12 cellular contexts compared by ENCODE assay signal in the genomic region with DNA sequence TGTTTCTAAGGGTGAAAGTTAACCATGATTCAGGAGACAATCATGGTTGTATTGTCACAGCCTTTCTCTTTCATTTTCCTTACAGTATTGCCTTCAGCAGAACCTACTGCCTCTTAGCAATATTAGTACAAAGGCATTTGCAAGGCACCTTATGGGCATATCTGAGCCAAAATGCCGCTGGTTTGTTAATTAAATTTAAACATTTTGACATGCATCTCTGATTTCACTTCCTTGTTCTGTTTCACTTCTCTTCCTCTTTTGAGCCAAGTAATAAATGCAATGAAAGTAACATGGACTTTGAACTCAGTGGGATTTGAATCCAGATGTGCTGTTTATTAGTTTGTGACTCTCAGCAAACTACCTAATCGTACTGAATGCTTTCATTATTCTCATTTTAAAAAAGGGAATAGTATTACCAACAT.
A peak's percentile ranks its signal among the peaks of the same experiment; 100 is the strongest.
DNase-seq lines count a peak whose midpoint lies in the region; ATAC-seq, FAIRE-seq and TF ChIP-seq lines count a peak whose summit lies in the region.
"Had no signal": no experiment of that assay in that cellular context is flagged by ENCODE, and none has a peak within 500 bp of the region (broad histone marks: within the 10 kb centered on the region; RNA-seq: fewer than 3 reads in every experiment).

No MANE protein-coding gene starts in this region.

- no peak for ATAC-seq in HepG2
- peak; percentile 91 for ATAC-seq in HG03039 (IDR thresholded peaks at IDR 0.05; ENCODE audit: unreplicated experiment)
- no peak for ATAC-seq in heart right ventricle
- no peak for ATAC-seq in activated CD8-positive, alpha-beta T cell treated with anti-CD3 and anti-CD28 coated beads, Interleukin-2, amount 10 ng/mL, durations not matched to agents 7 days and 5 days

- DNase-seq in HepG2 (ENCODE audit: low spot score) (no peak), NOMO-1 (lab: John Stamatoyannopoulos, UW; ENCODE audit: unreplicated experiment in 2 of 2) (peak; percentile 87 to 97), heart right ventricle (no peak), NCI-H345 treated with DMSO at 0.1 percent for 48 hours (lab: John Stamatoyannopoulos, UW; ENCODE audit: unreplicated experiment) (no peak)
- DNase-seq in activated CD8-positive, alpha-beta T cell treated with anti-CD3 and anti-CD28 coated beads, Interleukin-2, amount 10 ng/mL, durations not matched to agents 7 days and 5 days = no peak
- no peak for DNase-seq in activated T-helper 2 cell treated with anti-CD3 and anti-CD28 coated beads, Interferon-gamma antibody, Interleukin-2, Interleukin-4, amounts not matched to agents 10 μg/mL and 5 μg/mL and 100 μg/mL, durations not matched to agents 14 hours and 24 hours and 36 hours (ENCODE audit: low spot score)
- DNase-seq: NCI-H748 treated with DMSO at 0.1 percent for 48 hours; stimulated activated CD4-positive, alpha-beta T cell treated with anti-CD3 and anti-CD28 coated beads, Interleukin-15, amount 100 ng/mL, for 24 hours had no signal

- H3K9me3 ChIP-seq in liver (ENCODE audit: control insufficient read depth in 4 of 4, low read length in 3 of 4) = no peaks in the 10 kb centered on the region
- H3K9me3 ChIP-seq in HepG2 (ENCODE audit: low read length) = no peaks in the 10 kb centered on the region
- H3K9me3 ChIP-seq in heart right ventricle = peaks cover 0 to 8% (median 0%) of the 10 kb centered on the region in 11 donors

- no peak overlapping the region for H3K27ac Mint-ChIP-seq in activated CD8-positive, alpha-beta T cell treated with anti-CD3 and anti-CD28 coated beads, Interleukin-2, amount 10 ng/mL, durations not matched to agents 7 days and 5 days
- no peak overlapping the region for H3K27ac Mint-ChIP-seq in activated T-helper 2 cell treated with anti-CD3 and anti-CD28 coated beads, Interferon-gamma antibody, Interleukin-2, Interleukin-4, amounts not matched to agents 10 μg/mL and 5 μg/mL and 100 μg/mL, durations not matched to agents 14 hours and 24 hours and 36 hours

- TF ChIP-seq RAD21 in liver (IDR thresholded peaks at IDR 0.05) (no peak), HepG2 (CRISPR knock-in tag; IDR thresholded peaks at IDR 0.05) (no peak)

- no TSS peak for BruUV-seq in HepG2 (replicated peaks; lab: Mats Ljungman, UMichigan)

- H3K27me3 ChIP-seq in liver (ENCODE audit: control insufficient read depth in 4 of 4, insufficient read depth in 4 of 4, low read length in 3 of 4) = no peaks in the 10 kb centered on the region
- no peaks in the 10 kb centered on the region; a peak in 1 of 5 replicates for H3K27me3 ChIP-seq in HepG2 (ENCODE audit: control insufficient read depth in 1 of 2, insufficient read depth in 2 of 2, low read length in 2 of 2)
- no peaks in the 10 kb centered on the region for H3K27me3 ChIP-seq in heart right ventricle

- TF ChIP-seq CTCF in liver (IDR thresholded peaks at IDR 0.05; ENCODE audit: low read depth, low read length, missing input control) (no peak), HepG2 (CRISPR knock-in tag; IDR thresholded peaks at IDR 0.05) (no peak), heart right ventricle (IDR thresholded peaks at IDR 0.05) (no peak)

- no peaks in the 10 kb centered on the region for H3K4me1 Mint-ChIP-seq in activated CD8-positive, alpha-beta T cell treated with anti-CD3 and anti-CD28 coated beads, Interleukin-2, amount 10 ng/mL, durations not matched to agents 7 days and 5 days (ENCODE audit: low read depth)
- no peaks in the 10 kb centered on the region for H3K4me1 Mint-ChIP-seq in activated T-helper 2 cell treated with anti-CD3 and anti-CD28 coated beads, Interferon-gamma antibody, Interleukin-2, Interleukin-4, amounts not matched to agents 10 μg/mL and 5 μg/mL and 100 μg/mL, durations not matched to agents 14 hours and 24 hours and 36 hours (ENCODE audit: low read depth)

- TF ChIP-seq EP300 in HepG2 (IDR thresholded peaks at IDR 0.05; ENCODE audit: low read depth in 2 of 2, low read length in 2 of 2) = no peak
- TF ChIP-seq EP300 in HepG2 (CRISPR knock-in tag; IDR thresholded peaks at IDR 0.05; ENCODE audit: borderline replicate concordance) = no peak

- H3K36me3 ChIP-seq in liver (ENCODE audit: control insufficient read depth in 4 of 4, insufficient read depth in 3 of 4, low read depth in 1 of 4, low read length in 3 of 4) = no peaks in the 10 kb centered on the region
- H3K36me3 ChIP-seq in HepG2 (replicated peaks in 1 of 2; ENCODE audit: control insufficient read depth in 1 of 2, insufficient read depth in 2 of 2, low read length in 2 of 2) = no peaks in the 10 kb centered on the region
- H3K36me3 ChIP-seq in heart right ventricle = no peaks in the 10 kb centered on the region

- in situ Hi-C loops in HepG2 (cut with HindIII; ENCODE audit: extremely low pct_ligation_motif_present, low pct_unique_long_range_greater_than_20kb) = no loop called here

- H3K36me3 Mint-ChIP-seq in activated CD8-positive, alpha-beta T cell treated with anti-CD3 and anti-CD28 coated beads, Interleukin-2, amount 10 ng/mL, durations not matched to agents 7 days and 5 days (ENCODE audit: low read depth) = no peaks in the 10 kb centered on the region
- H3K36me3 Mint-ChIP-seq in activated T-helper 2 cell treated with anti-CD3 and anti-CD28 coated beads, Interferon-gamma antibody, Interleukin-2, Interleukin-4, amounts not matched to agents 10 μg/mL and 5 μg/mL and 100 μg/mL, durations not matched to agents 14 hours and 24 hours and 36 hours (ENCODE audit: low read depth) = no peaks in the 10 kb centered on the region

- 45% methylated on average over 2 of the region's 2 CpGs for WGBS in liver
- WGBS in HepG2 (ENCODE audit: low lambda C conversion rate) = 7% methylated on average over 2 of the region's 2 CpGs
- 80 to 82% methylated on average over 2 of the region's 2 CpGs for WGBS in heart right ventricle, 2 donors

- H3K27me3 Mint-ChIP-seq in activated CD8-positive, alpha-beta T cell treated with anti-CD3 and anti-CD28 coated beads, Interleukin-2, amount 10 ng/mL, durations not matched to agents 7 days and 5 days (ENCODE audit: low read depth) = no peaks in the 10 kb centered on the region
- H3K27me3 Mint-ChIP-seq in activated T-helper 2 cell treated with anti-CD3 and anti-CD28 coated beads, Interferon-gamma antibody, Interleukin-2, Interleukin-4, amounts not matched to agents 10 μg/mL and 5 μg/mL and 100 μg/mL, durations not matched to agents 14 hours and 24 hours and 36 hours (ENCODE audit: low read depth) = no peaks in the 10 kb centered on the region

- no peaks in the 10 kb centered on the region for H4K20me1 ChIP-seq in HepG2 (ENCODE audit: insufficient read depth, low read length)

- H3K79me2 ChIP-seq in HepG2 (ENCODE audit: insufficient read depth, low read length) = no peaks in the 10 kb centered on the region

- TF ChIP-seq POLR2A in HepG2 (IDR thresholded peaks at IDR 0.05; ENCODE audit: insufficient read depth in 1 of 2, low read depth in 2 of 2, low read length in 2 of 2) = no peak

- H2AFZ ChIP-seq in HepG2 (ENCODE audit: low read length) = no peak overlapping the region

- H3K4me2 ChIP-seq in HepG2 (ENCODE audit: low read depth, low read length) = no peak overlapping the region

- POLR2A ChIA-PET in HepG2 (lab: Yijun Ruan, JAX) = no interaction called here
- POLR2A ChIA-PET in activated CD8-positive, alpha-beta T cell treated with anti-CD3 and anti-CD28 coated beads, Interleukin-2, amount 10 ng/mL, durations not matched to agents 7 days and 5 days (lab: Charles Lee) = no interaction called here

- H3K4me3 ChIP-seq in liver (ENCODE audit: low read depth in 1 of 3, low read length in 3 of 3) (no peak overlapping the region), HepG2 (replicated peaks in 1 of 3; ENCODE audit: insufficient read depth in 1 of 3, low read depth in 2 of 3, low read length in 3 of 3) (no peak overlapping the region), heart right ventricle (no peak overlapping the region)

- intact Hi-C loops in HepG2 (cut with micrococcal nuclease; ENCODE audit: unreplicated experiment) = loop anchor here (5.0 kb wide), 1 partner anchor 1350 kb away; no protein-coding TSS in a partner anchor
- intact Hi-C loops in heart right ventricle (cut with DNase I) = no loop called here
- intact Hi-C loops in activated T-helper 2 cell treated with anti-CD3 and anti-CD28 coated beads, Interferon-gamma antibody, Interleukin-2, Interleukin-4, amounts not matched to agents 10 μg/mL and 5 μg/mL and 100 μg/mL, durations not matched to agents 14 hours and 24 hours and 36 hours (cut with micrococcal nuclease) = no loop called here

- CTCF ChIA-PET in HepG2 (lab: Yijun Ruan, JAX; ENCODE audit: low intra/inter-chr PET ratio, low total read pairs) = no interaction called here
- CTCF ChIA-PET in activated CD8-positive, alpha-beta T cell treated with anti-CD3 and anti-CD28 coated beads, Interleukin-2, amount 10 ng/mL, durations not matched to agents 7 days and 5 days (lab: Charles Lee) = no interaction called here

- H3K27ac ChIP-seq in liver (ENCODE audit: low read depth in 1 of 2, low read length in 2 of 2) = no peak overlapping the region
- H3K27ac ChIP-seq in HepG2 (ENCODE audit: extremely low read length, insufficient read depth, low read length) = no peak overlapping the region
- peak overlapping the region in 1 of 10 donors; percentile 77 for H3K27ac ChIP-seq in heart right ventricle

- H3K9ac ChIP-seq in liver (ENCODE audit: low read depth in 1 of 2, low read length in 2 of 2) (no peak overlapping the region), HepG2 (ENCODE audit: insufficient read depth, low read depth, low read length) (no peak overlapping the region)

- H3K4me3 Mint-ChIP-seq in activated CD8-positive, alpha-beta T cell treated with anti-CD3 and anti-CD28 coated beads, Interleukin-2, amount 10 ng/mL, durations not matched to agents 7 days and 5 days = no peak overlapping the region
- no peak overlapping the region for H3K4me3 Mint-ChIP-seq in activated T-helper 2 cell treated with anti-CD3 and anti-CD28 coated beads, Interferon-gamma antibody, Interleukin-2, Interleukin-4, amounts not matched to agents 10 μg/mL and 5 μg/mL and 100 μg/mL, durations not matched to agents 14 hours and 24 hours and 36 hours (ENCODE audit: low read depth)

- peaks cover 0 to 11% (median 2%) of the 10 kb centered on the region in 4 donors for H3K4me1 ChIP-seq in liver (ENCODE audit: control insufficient read depth in 4 of 4, insufficient read depth in 4 of 4, low read length in 3 of 4)
- H3K4me1 ChIP-seq in HepG2 (ENCODE audit: insufficient read depth, low read length) = no peaks in the 10 kb centered on the region
- peaks cover 0 to 32% (median 0%) of the 10 kb centered on the region in 9 donors for H3K4me1 ChIP-seq in heart right ventricle

- H3K9me3 Mint-ChIP-seq in activated CD8-positive, alpha-beta T cell treated with anti-CD3 and anti-CD28 coated beads, Interleukin-2, amount 10 ng/mL, durations not matched to agents 7 days and 5 days (ENCODE audit: insufficient read depth) = no peaks in the 10 kb centered on the region
- no peaks in the 10 kb centered on the region for H3K9me3 Mint-ChIP-seq in activated T-helper 2 cell treated with anti-CD3 and anti-CD28 coated beads, Interferon-gamma antibody, Interleukin-2, Interleukin-4, amounts not matched to agents 10 μg/mL and 5 μg/mL and 100 μg/mL, durations not matched to agents 14 hours and 24 hours and 36 hours

- FAIRE-seq in HepG2 (lab: Jason Lieb, UNC) = no peak
- FAIRE-seq: A204.1, urothelium cell line had no signal

TF ChIP-seq in HepG2, 621 proteins besides CTCF, POLR2A, EP300 and RAD21:
- TF ChIP-seq KMT2B (CRISPR knock-in tag; IDR thresholded peaks at IDR 0.05) (no peak), ZNF230 (CRISPR knock-in tag; IDR thresholded peaks at IDR 0.05) (no peak), NRL (CRISPR knock-in tag; IDR thresholded peaks at IDR 0.05; ENCODE audit: borderline replicate concordance) (no peak)

Comparison
In these comparisons a context has a peak if more than half of its experiments do, and no peak if none do; other contexts are left out.
1. DNase-seq: peak in NOMO-1 (2 of 2); none in HepG2 (single experiment), heart right ventricle (0 of 2), NCI-H345 treated with DMSO at 0.1 percent for 48 hours (single experiment), activated CD8-positive, alpha-beta T cell treated with anti-CD3 and anti-CD28 coated beads, Interleukin-2, amount 10 ng/mL, durations not matched to agents 7 days and 5 days (single experiment) and activated T-helper 2 cell treated with anti-CD3 and anti-CD28 coated beads, Interferon-gamma antibody, Interleukin-2, Interleukin-4, amounts not matched to agents 10 μg/mL and 5 μg/mL and 100 μg/mL, durations not matched to agents 14 hours and 24 hours and 36 hours (single experiment).